Comparison of ENCODE assay signal across 7 cellular contexts in the genomic region with DNA sequence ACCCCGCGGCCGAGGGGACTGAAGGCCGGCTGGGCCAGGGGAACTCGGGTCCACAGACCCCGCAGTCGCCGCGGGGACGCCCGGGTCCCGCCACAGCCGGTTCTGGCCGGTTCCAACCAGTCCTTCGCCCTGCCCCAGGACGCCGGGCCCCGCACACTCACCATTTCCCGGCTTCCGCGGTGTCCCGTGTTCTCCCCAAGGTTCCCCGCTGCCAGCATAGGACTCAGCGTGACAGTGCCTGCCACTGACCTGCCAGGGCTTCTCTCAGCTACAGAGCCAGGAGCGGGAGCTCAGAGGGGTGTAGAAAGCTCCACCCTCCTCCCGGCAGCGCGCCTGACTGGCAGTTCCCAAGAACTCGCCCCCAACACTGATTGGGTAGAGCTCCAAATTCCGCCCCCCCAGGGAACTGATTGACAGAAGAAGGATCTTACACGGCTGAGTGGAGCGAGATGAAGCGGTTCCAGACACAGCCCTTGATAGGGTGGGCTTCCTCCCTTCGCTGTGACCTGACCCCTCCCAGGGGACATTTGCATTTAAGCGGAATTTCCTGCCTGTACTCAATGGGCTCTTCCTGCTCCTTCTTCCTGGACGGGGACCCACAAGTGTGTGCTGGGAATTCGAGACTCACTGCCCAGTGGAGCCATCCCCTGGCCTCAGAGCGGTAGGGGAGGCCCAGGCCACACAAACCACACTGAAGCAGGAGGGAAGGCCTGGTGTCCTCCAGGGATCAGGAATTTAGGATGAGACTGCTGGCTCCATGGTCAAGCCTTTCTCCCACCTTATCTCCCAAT. TPM values are rescaled to one million over a fixed set of nuclear protein-coding genes. Genes with fewer than 3 reads are reported as not detected.
A peak's percentile ranks its signal among the peaks of the same experiment; 100 is the strongest.
DNase-seq lines count a peak whose midpoint lies in the region; ATAC-seq and TF ChIP-seq lines count a peak whose summit lies in the region.

Gene ZNF442 (minus strand): TSS at position 312 of the 791 bp plus-strand sequence. CDS start 2,052 bp downstream, outside the sequence.

- ATAC-seq in GM18505 (IDR thresholded peaks at IDR 0.05; ENCODE audit: unreplicated experiment) (peak; percentile 82), HG02981 (IDR thresholded peaks at IDR 0.05; ENCODE audit: unreplicated experiment) (peak; percentile 88)

- H3K9ac ChIP-seq in colonic mucosa (ENCODE audit: low read depth in 2 of 2, low read length in 2 of 2) = peak within 1 kb of the TSS; percentile 77 to 82

- TF ChIP-seq CTCF in colonic mucosa (IDR thresholded peaks at IDR 0.05) = peak; percentile 54

- no peaks in the 10 kb centered on the region for H3K4me1 ChIP-seq in colonic mucosa

- DNase-seq in NCI-H2227 treated with DMSO at 0.1 percent for 48 hours (lab: John Stamatoyannopoulos, UW) (peak; percentile 79), colonic mucosa (peak; percentile 98), kidney tubule cell (ENCODE audit: low spot score) (peak; percentile 96)
- peak; percentile 94 for DNase-seq in activated CD4-positive, alpha-beta T cell treated with anti-CD3 and anti-CD28 coated beads for 48 hours
- peak; percentile 63 to 64 for DNase-seq in stimulated activated CD4-positive, alpha-beta T cell treated with anti-CD3 and anti-CD28 coated beads, Interleukin-1b, Interleukin-23, amount 100 ng/mL, for 1 hour (ENCODE audit: low read depth in 2 of 2)

- H3K27me3 ChIP-seq in colonic mucosa = no peaks in the 10 kb centered on the region

- TF ChIP-seq POLR2A in GM18505 (IDR thresholded peaks at IDR 0.05; ENCODE audit: borderline replicate concordance, extremely low read depth, insufficient read depth, insufficient read length) = peak; percentile 84

- peak within 1 kb of the TSS; percentile 71 for H3K4me3 ChIP-seq in colonic mucosa

- no peaks in the 10 kb centered on the region for H3K36me3 ChIP-seq in colonic mucosa

- intact Hi-C loops in colonic mucosa (cut with DNase I) = no loop called here

- H3K9me3 ChIP-seq in colonic mucosa = no peaks in the 10 kb centered on the region

- H3K27ac ChIP-seq in colonic mucosa = peak within 1 kb of the TSS; percentile 48

RNA-seq across cellular contexts. Expression of gene ZNF442, which starts in this region (rescaled TPM):
- total RNA-seq in colonic mucosa = 1 to 10 TPM; 1.6 to 3.2 TPM

Comparison
In these comparisons a context has a peak if more than half of its experiments do, and no peak if none do; other contexts are left out.
1. Peak in every context shown above with its lines: DNase-seq, ATAC-seq, H3K4me3 ChIP-seq and H3K27ac ChIP-seq.